In the genomic region with DNA sequence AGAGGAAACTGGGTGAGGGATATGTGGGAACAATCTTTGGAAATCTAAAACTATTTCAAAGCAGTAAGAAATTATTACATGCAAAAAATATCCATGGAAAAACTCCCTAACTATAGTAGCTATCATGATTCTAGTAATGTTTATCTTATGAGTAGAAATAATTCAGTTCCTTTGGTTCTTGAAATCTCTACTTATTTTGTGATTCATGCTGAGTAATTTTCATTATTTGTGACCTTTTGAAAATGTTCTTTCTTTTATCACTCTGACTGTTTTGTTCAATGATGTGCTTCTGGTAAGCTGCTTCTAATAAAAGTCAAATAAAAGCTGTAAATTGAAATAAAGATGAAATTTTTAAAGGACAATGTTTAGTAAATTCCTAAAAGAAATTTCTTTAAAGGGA, we compare ENCODE assay signal across 1 cellular context.
TF ChIP-seq lines count a peak whose summit lies in the region.

No MANE protein-coding gene starts in this region.

TF ChIP-seq in IMR-90, 13 proteins besides CTCF, POLR2A, EP300 and RAD21 (continued from another document):
- TF ChIP-seq ELK1 (IDR thresholded peaks at IDR 0.05; ENCODE audit: borderline replicate concordance, low read depth, low read length) = no peak
- TF ChIP-seq MAFK (IDR thresholded peaks at IDR 0.05; ENCODE audit: low read depth, low read length) = no peak
- TF ChIP-seq FOS (IDR thresholded peaks at IDR 0.05; ENCODE audit: low read depth, low read length) = no peak
- no peak for TF ChIP-seq RFX5 (IDR thresholded peaks at IDR 0.05; ENCODE audit: low read depth, low read length)
- no peak for TF ChIP-seq NFE2L2 (IDR thresholded peaks at IDR 0.05; ENCODE audit: low read depth, low read length)
- TF ChIP-seq MAZ (IDR thresholded peaks at IDR 0.05; ENCODE audit: borderline replicate concordance, low read depth, low read length) = no peak
- TF ChIP-seq CHD1 (IDR thresholded peaks at IDR 0.05; ENCODE audit: low read depth, low read length) = no peak
- TF ChIP-seq RCOR1 (IDR thresholded peaks at IDR 0.05; ENCODE audit: insufficient replicate concordance, low read length) = no peak
